Comparison of ENCODE assay signal across 8 cellular contexts in genomic region chr12:54368016-54368708, GRCh38. TPM values are rescaled to one million over a fixed set of nuclear protein-coding genes. Genes with fewer than 3 reads are reported as not detected.
A peak's percentile ranks its signal among the peaks of the same experiment; 100 is the strongest.
DNase-seq lines count a peak whose midpoint lies in the region; ATAC-seq and TF ChIP-seq lines count a peak whose summit lies in the region.

No MANE protein-coding gene starts in this region.

- H3K36me3 ChIP-seq in BE2C (no peaks in the 10 kb centered on the region; the same call in 1 of the 2 replicates), SK-N-MC (ENCODE audit: insufficient read depth, low read length) (no peaks in the 10 kb centered on the region), ovary (no peaks in the 10 kb centered on the region)

- TF ChIP-seq CTCF in BE2C (IDR thresholded peaks at IDR 0.05; ENCODE audit: low read depth, low read length), result no peak
- no peak for TF ChIP-seq CTCF in ovary (IDR thresholded peaks at IDR 0.05)

- ATAC-seq in GM21717 (IDR thresholded peaks at IDR 0.05; ENCODE audit: unreplicated experiment) (peak; percentile 7), memory B cell (ENCODE audit: low read depth) (peak; percentile 33), GM21381 (IDR thresholded peaks at IDR 0.05; ENCODE audit: unreplicated experiment) (no peak)

- TF ChIP-seq POLR2A in ovary (IDR thresholded peaks at IDR 0.05), result no peak

- peak overlapping the region; percentile 69 for H3K9ac ChIP-seq in SK-N-MC (ENCODE audit: insufficient read length)

- no peak for DNase-seq in BE2C
- no peak for DNase-seq in SK-N-MC (ENCODE audit: low read depth, low spot score)
- DNase-seq in memory B cell (ENCODE audit: low spot score in 2 of 2), result no peak
- no peak for DNase-seq in posterior vena cava (ENCODE audit: low spot score)
- no peak for DNase-seq in AG20443 (ENCODE audit: low spot score)
- DNase-seq in ovary, result no peak

- peaks cover 20% of the 10 kb centered on the region for H3K4me1 Mint-ChIP-seq in memory B cell

- H3K4me3 ChIP-seq in BE2C (ENCODE audit: low read depth, low read length) (peak overlapping the region; percentile 24), SK-N-MC (peak overlapping the region; percentile 65), ovary (no peak overlapping the region)

- 11 to 24% (median 17%) methylated on average over 5 of the region's 5 CpGs for WGBS in ovary, 3 donors

- H3K27me3 ChIP-seq in BE2C (no peaks in the 10 kb centered on the region), ovary (no peaks in the 10 kb centered on the region)

- H3K4me1 ChIP-seq in BE2C (peaks cover 46% of the 10 kb centered on the region), ovary (ENCODE audit: insufficient read depth) (peaks cover 12% of the 10 kb centered on the region)

- no peak overlapping the region for H3K27ac Mint-ChIP-seq in memory B cell

- peaks cover 2% of the 10 kb centered on the region for H3K27me3 Mint-ChIP-seq in memory B cell

- H3K9me3 Mint-ChIP-seq in memory B cell, result no peaks in the 10 kb centered on the region

- H3K9me3 ChIP-seq in BE2C (no peaks in the 10 kb centered on the region), SK-N-MC (ENCODE audit: low read depth, low read length) (no peaks in the 10 kb centered on the region), ovary (no peaks in the 10 kb centered on the region)

- H3K4me3 Mint-ChIP-seq in memory B cell, result peak overlapping the region; percentile 63

- H3K27ac ChIP-seq in SK-N-MC (peak overlapping the region; percentile 89), ovary (peak overlapping the region in 1 of 2 donors; percentile 8)

- no peak for TF ChIP-seq EP300 in ovary (IDR thresholded peaks at IDR 0.05)

- intact Hi-C loops in posterior vena cava (cut with DNase I) (loop anchor here (10.0 kb wide), 3 partner anchors 73 to 143 kb away; no protein-coding TSS in a partner anchor), ovary (cut with DNase I) (loop anchor here (5.0 to 10.0 kb wide), 3 partner anchors 36 to 383 kb away; partner anchors contain the start of genes HOXC8 (in 2 of the 4), HOXC9 (in 2 of the 4) and HOXC10 (in 1 of the 4))

- no peaks in the 10 kb centered on the region for H3K36me3 Mint-ChIP-seq in memory B cell

RNA-seq across cellular contexts. Expression of gene GPR84, which starts 3.9 kb away (rescaled TPM):
- not detected for polyA plus RNA-seq in BE2C (2012; ENCODE audit: insufficient read depth, insufficient read length, low read depth)
- 1 to 10 TPM; 1.6 to 2.5 TPM for total RNA-seq in posterior vena cava
- total RNA-seq in ovary, result 1 to 10 TPM in 2 of 7 donors, under 1 TPM in 5; 0.12 to 3.1 (median 0.43) TPM
- under 1 TPM; 0.22 to 0.42 TPM for polyA plus RNA-seq in ovary

RNA-seq across cellular contexts. Expression of gene ZNF385A, which starts 16.4 kb away (rescaled TPM):
- polyA plus RNA-seq in BE2C (2012; ENCODE audit: insufficient read depth, insufficient read length, low read depth), result 25.0 TPM
- total RNA-seq in posterior vena cava (10 to 100 TPM; 19.3 to 23.2 TPM), ovary (10 to 100 TPM in 1 of 7 donors, 1 to 10 TPM in 6; 4.3 to 30.5 (median 6.5) TPM)
- 1 to 10 TPM; 3.6 to 4.5 TPM for polyA plus RNA-seq in ovary

RNA-seq across cellular contexts. Expression of gene COPZ1, which starts 43.2 kb away (rescaled TPM):
- polyA plus RNA-seq in BE2C (2012; ENCODE audit: insufficient read depth, insufficient read length, low read depth), result 156 TPM
- total RNA-seq in posterior vena cava, result 10 to 100 TPM; 80.2 to 80.6 TPM
- 100 to 1,000 TPM in 4 of 7 donors, 10 to 100 TPM in 3; 41.7 to 117 (median 108) TPM for total RNA-seq in ovary
- 100 to 1,000 TPM in 1 of 2 donors, 10 to 100 TPM in 1; 79.4 to 219 TPM for polyA plus RNA-seq in ovary

RNA-seq across cellular contexts. Expression of gene ITGA5, which starts 50.9 kb away (rescaled TPM):
- 48.7 TPM for polyA plus RNA-seq in BE2C (2012; ENCODE audit: insufficient read depth, insufficient read length, low read depth)
- total RNA-seq in posterior vena cava (1,000 to 10,000 TPM in 1 of 2 donors, 100 to 1,000 TPM in 1; 833 to 1,151 TPM), ovary (10 to 100 TPM; 32.6 to 82.5 (median 41.5) TPM)
- 10 to 100 TPM; 37.4 to 100.0 TPM for polyA plus RNA-seq in ovary
